ENCODE assay signal across 8 cellular contexts in the genomic region with DNA sequence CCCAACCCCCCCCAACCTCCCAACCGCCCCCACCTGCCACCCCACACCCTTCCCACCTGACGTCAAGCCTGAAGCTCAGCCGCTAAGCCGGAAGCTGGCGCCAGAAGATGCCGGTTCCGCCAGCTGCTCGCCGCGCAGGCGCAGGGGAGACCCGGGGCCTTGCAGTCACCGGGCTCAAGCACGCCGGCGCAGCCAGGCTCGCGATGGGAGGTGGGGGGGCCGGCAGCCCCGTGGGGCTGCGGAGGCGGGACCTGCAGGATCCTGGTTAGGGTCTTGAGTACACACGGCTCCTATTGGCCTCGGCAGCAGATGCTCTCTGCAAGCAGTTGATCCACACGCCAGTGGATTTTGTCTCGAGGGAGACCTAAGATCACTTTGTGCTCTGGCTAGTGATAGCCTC. TPM values are rescaled to one million over a fixed set of nuclear protein-coding genes. Genes with fewer than 3 reads are reported as not detected.
DNase-seq lines count a peak whose midpoint lies in the region; ATAC-seq and TF ChIP-seq lines count a peak whose summit lies in the region.

Gene LIG4 (minus strand): TSS at position 109 of the 400 bp plus-strand sequence. CDS start 4,268 bp downstream, outside the sequence.

- intact Hi-C loops in activated T-helper 2 cell treated with anti-CD3 and anti-CD28 coated beads, Interferon-gamma antibody, Interleukin-2, Interleukin-4, amounts not matched to agents 10 μg/mL and 5 μg/mL and 100 μg/mL, durations not matched to agents 14 hours and 24 hours and 36 hours (cut with micrococcal nuclease) = loop anchor here (1.0 to 5.0 kb wide), 4 partner anchors 15 to 1648 kb away; partner anchors contain the start of genes ARGLU1, IRS2 and TNFSF13B

- H3K4me1 Mint-ChIP-seq in activated T-helper 2 cell treated with anti-CD3 and anti-CD28 coated beads, Interferon-gamma antibody, Interleukin-2, Interleukin-4, amounts not matched to agents 10 μg/mL and 5 μg/mL and 100 μg/mL, durations not matched to agents 14 hours and 24 hours and 36 hours (ENCODE audit: low read depth) = peaks cover 36% of the 10 kb centered on the region
- H3K4me1 Mint-ChIP-seq in natural killer cell treated with Interleukin-12 subunit alpha and Interleukin-12 subunit beta and Interleukin-15 and Interleukin-18, amount 100 ng/mL, for 72 hours (ENCODE audit: low read depth in 2 of 2) = peaks cover 34 to 38% of the 10 kb centered on the region in 2 donors

- H3K4me3 ChIP-seq in LNCaP clone FGC (ENCODE audit: low read depth, low read length) (peak within 1 kb of the TSS; percentile 46), fibroblast of pulmonary artery (replicated peaks; ENCODE audit: low read depth, low read length) (peak within 1 kb of the TSS; percentile 62)

- peak within 1 kb of the TSS; percentile 91 for H3K4me3 Mint-ChIP-seq in activated T-helper 2 cell treated with anti-CD3 and anti-CD28 coated beads, Interferon-gamma antibody, Interleukin-2, Interleukin-4, amounts not matched to agents 10 μg/mL and 5 μg/mL and 100 μg/mL, durations not matched to agents 14 hours and 24 hours and 36 hours (ENCODE audit: low read depth)
- H3K4me3 Mint-ChIP-seq in natural killer cell treated with Interleukin-12 subunit alpha and Interleukin-12 subunit beta and Interleukin-15 and Interleukin-18, amount 100 ng/mL, for 72 hours = peak within 1 kb of the TSS; percentile 93

- H3K9me3 Mint-ChIP-seq in activated T-helper 2 cell treated with anti-CD3 and anti-CD28 coated beads, Interferon-gamma antibody, Interleukin-2, Interleukin-4, amounts not matched to agents 10 μg/mL and 5 μg/mL and 100 μg/mL, durations not matched to agents 14 hours and 24 hours and 36 hours = no peaks in the 10 kb centered on the region
- no peaks in the 10 kb centered on the region for H3K9me3 Mint-ChIP-seq in natural killer cell treated with Interleukin-12 subunit alpha and Interleukin-12 subunit beta and Interleukin-15 and Interleukin-18, amount 100 ng/mL, for 72 hours

- DNase-seq in EH (ENCODE audit: low read depth) (peak; percentile 90), GOT3 (lab: John Stamatoyannopoulos, UW) (peak; percentile 49), LNCaP clone FGC (ENCODE audit: low read depth) (peak; percentile 50), RPMI8226 (peak; percentile 87), fibroblast of pulmonary artery (ENCODE audit: low read depth) (peak; percentile 95)
- peak; percentile 88 for DNase-seq in activated T-helper 2 cell treated with anti-CD3 and anti-CD28 coated beads, Interferon-gamma antibody, Interleukin-2, Interleukin-4, amounts not matched to agents 10 μg/mL and 5 μg/mL and 100 μg/mL, durations not matched to agents 14 hours and 24 hours and 36 hours (ENCODE audit: low spot score)
- DNase-seq in natural killer cell treated with Interleukin-12 subunit alpha and Interleukin-12 subunit beta and Interleukin-15 and Interleukin-18, amount 100 ng/mL, for 72 hours (ENCODE audit: low spot score) = peak; percentile 95
- peak; percentile 92 for DNase-seq in stimulated activated naive CD4-positive, alpha-beta T cell treated with Interleukin-2 at 50 U/mL for 16 hours (lab: John Stamatoyannopoulos, UW)

- no peaks in the 10 kb centered on the region for H3K27me3 Mint-ChIP-seq in activated T-helper 2 cell treated with anti-CD3 and anti-CD28 coated beads, Interferon-gamma antibody, Interleukin-2, Interleukin-4, amounts not matched to agents 10 μg/mL and 5 μg/mL and 100 μg/mL, durations not matched to agents 14 hours and 24 hours and 36 hours (ENCODE audit: low read depth)
- H3K27me3 Mint-ChIP-seq in natural killer cell treated with Interleukin-12 subunit alpha and Interleukin-12 subunit beta and Interleukin-15 and Interleukin-18, amount 100 ng/mL, for 72 hours = no peaks in the 10 kb centered on the region

- peak within 1 kb of the TSS; percentile 75 for H3K27ac Mint-ChIP-seq in activated T-helper 2 cell treated with anti-CD3 and anti-CD28 coated beads, Interferon-gamma antibody, Interleukin-2, Interleukin-4, amounts not matched to agents 10 μg/mL and 5 μg/mL and 100 μg/mL, durations not matched to agents 14 hours and 24 hours and 36 hours
- peak within 1 kb of the TSS; percentile 95 to 97 for H3K27ac Mint-ChIP-seq in natural killer cell treated with Interleukin-12 subunit alpha and Interleukin-12 subunit beta and Interleukin-15 and Interleukin-18, amount 100 ng/mL, for 72 hours

- peak; percentile 83 to 87 for ATAC-seq in natural killer cell treated with Interleukin-12 subunit alpha and Interleukin-12 subunit beta and Interleukin-15 and Interleukin-18, amount 100 ng/mL, for 72 hours

- no peak for TF ChIP-seq CTCF in LNCaP clone FGC (IDR thresholded peaks at IDR 0.05; ENCODE audit: control insufficient read depth, extremely low read depth, insufficient read depth)
- no peak for TF ChIP-seq CTCF in fibroblast of pulmonary artery (IDR thresholded peaks at IDR 0.05; ENCODE audit: low read length, missing control alignments)

- H3K36me3 Mint-ChIP-seq in activated T-helper 2 cell treated with anti-CD3 and anti-CD28 coated beads, Interferon-gamma antibody, Interleukin-2, Interleukin-4, amounts not matched to agents 10 μg/mL and 5 μg/mL and 100 μg/mL, durations not matched to agents 14 hours and 24 hours and 36 hours (ENCODE audit: low read depth) = peaks cover 9% of the 10 kb centered on the region
- peaks cover 20% of the 10 kb centered on the region for H3K36me3 Mint-ChIP-seq in natural killer cell treated with Interleukin-12 subunit alpha and Interleukin-12 subunit beta and Interleukin-15 and Interleukin-18, amount 100 ng/mL, for 72 hours

RNA-seq across cellular contexts. Expression of gene LIG4, which starts in this region (rescaled TPM):
- 6.9 and 7.3 TPM in 2 replicates for total RNA-seq in activated T-helper 2 cell treated with anti-CD3 and anti-CD28 coated beads, Interferon-gamma antibody, Interleukin-2, Interleukin-4, amounts not matched to agents 10 μg/mL and 5 μg/mL and 100 μg/mL, durations not matched to agents 14 hours and 24 hours and 36 hours
- 10 to 100 TPM; 13.7 to 21.8 TPM for total RNA-seq in natural killer cell treated with Interleukin-12 subunit alpha and Interleukin-12 subunit beta and Interleukin-15 and Interleukin-18, amount 100 ng/mL, for 72 hours

Comparison
In these comparisons a context has a peak if more than half of its experiments do, and no peak if none do; other contexts are left out.
1. Peak in every context shown above with its lines: DNase-seq, ATAC-seq and H3K4me3 ChIP-seq.